In genomic region chr1:184296466-184297243, GRCh38 we compare ENCODE assay signal across 8 cellular contexts.
DNase-seq lines count a peak whose midpoint lies in the region; ATAC-seq lines count a peak whose summit lies in the region.

No MANE protein-coding gene starts in this region.

- DNase-seq in EH (ENCODE audit: low read depth) (peak; percentile 96), T1000 (lab: John Stamatoyannopoulos, UW) (peak; percentile 75), globus pallidus (ENCODE audit: low spot score) (peak; percentile 35), putamen (ENCODE audit: low spot score) (peak; percentile 15), CD1c-positive myeloid dendritic cell (ENCODE audit: extremely low spot score) (no peak), mesenteric fat pad (ENCODE audit: low spot score) (no peak)
- DNase-seq in central memory CD4-positive, alpha-beta T cell: no peak

- no peak for ATAC-seq in GM18909 (IDR thresholded peaks at IDR 0.05; ENCODE audit: poor library complexity, unreplicated experiment)

Comparison
In these comparisons a context has a peak if more than half of its experiments do, and no peak if none do; other contexts are left out.
1. DNase-seq: peak in EH (single experiment), T1000 (single experiment), globus pallidus (single experiment) and putamen (single experiment); none in CD1c-positive myeloid dendritic cell (single experiment), central memory CD4-positive, alpha-beta T cell (single experiment) and mesenteric fat pad (single experiment).